8 cellular contexts compared by ENCODE assay signal in the genomic region with DNA sequence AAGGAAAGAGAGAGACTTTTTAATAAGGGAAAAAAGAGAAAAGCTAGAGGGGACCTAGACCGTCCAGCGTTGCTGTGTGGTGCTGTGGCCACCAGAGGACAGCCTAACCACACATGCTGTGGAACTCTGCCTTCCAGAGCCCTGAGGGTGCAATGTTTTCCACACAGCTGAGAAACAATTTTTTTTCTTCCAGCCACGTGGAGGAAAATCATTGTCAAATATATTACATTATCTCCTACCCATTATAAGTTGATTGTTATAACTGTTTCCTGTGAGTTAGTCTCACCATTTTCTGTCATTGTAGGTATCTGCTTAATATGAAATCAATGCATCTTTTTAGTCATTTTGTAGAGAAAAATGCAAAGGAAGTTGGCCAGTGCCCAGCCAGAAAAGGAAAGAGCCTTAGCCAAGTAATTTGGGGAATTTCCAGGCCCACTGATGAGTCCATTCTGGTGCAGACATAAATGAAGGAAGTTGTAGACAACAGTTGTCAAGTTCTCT. TPM values are rescaled to one million over a fixed set of nuclear protein-coding genes. Genes with fewer than 3 reads are reported as not detected.
A peak's percentile ranks its signal among the peaks of the same experiment; 100 is the strongest.
DNase-seq lines count a peak whose midpoint lies in the region; ATAC-seq, FAIRE-seq and TF ChIP-seq lines count a peak whose summit lies in the region.

No MANE protein-coding gene starts in this region.

- no peak overlapping the region for H3K9ac ChIP-seq in trophoblast cell (ENCODE audit: low read length)

- TF ChIP-seq CTCF in DOHH2 (IDR thresholded peaks at IDR 0.05; ENCODE audit: low read depth, low read length, poor library complexity, severe bottlenecking), result peak; percentile 91
- peak; percentile 82 to 95 (median 88) for TF ChIP-seq CTCF in gastroesophageal sphincter (IDR thresholded peaks at IDR 0.05)

- FAIRE-seq in RCC 7860 (lab: Jason Lieb, UNC), result peak; percentile 41
- FAIRE-seq in urothelium cell line (lab: Jason Lieb, UNC), result peak; percentile 58

- TF ChIP-seq POLR2A in gastroesophageal sphincter (IDR thresholded peaks at IDR 0.05), result no peak

- no peaks in the 10 kb centered on the region for H3K36me3 ChIP-seq in DOHH2 (ENCODE audit: control insufficient read depth, low read length)
- no peaks in the 10 kb centered on the region for H3K36me3 ChIP-seq in gastroesophageal sphincter
- no peaks in the 10 kb centered on the region for H3K36me3 ChIP-seq in trophoblast cell (ENCODE audit: control insufficient read depth in 1 of 2, insufficient read depth in 2 of 2, low read length in 2 of 2)

- no peak overlapping the region for H4K91ac ChIP-seq in trophoblast cell (ENCODE audit: low read depth, low read length)

- H3K79me1 ChIP-seq in trophoblast cell (ENCODE audit: low read length), result no peaks in the 10 kb centered on the region

- H3K14ac ChIP-seq in trophoblast cell (ENCODE audit: low read length), result no peak overlapping the region

- 2% methylated on average over 3 of the region's 3 CpGs; no CpG with 5 or more reads in 1 of the 2 donors for WGBS in gastroesophageal sphincter (ENCODE audit: low coverage in 1 of 2), 2 donors
- no CpG with 5 or more reads among the region's 3 CpGs for WGBS in trophoblast cell (ENCODE audit: extremely low coverage, insufficient coverage, insufficient read length)

- DNase-seq in RCC 7860 (ENCODE audit: low spot score) (peak; percentile 44), trophoblast cell (peak; percentile 62 to 79), urothelium cell line (ENCODE audit: low spot score) (peak; percentile 79)
- DNase-seq in activated T-helper 9 cell treated with anti-CD3 and anti-CD28 coated beads, Interleukin-2, amount 50 U/mL, for 16 hours (ENCODE audit: low read depth), result peak; percentile 18

- peaks cover 3% of the 10 kb centered on the region; the same call in 1 of the 2 replicates for H3K4me1 ChIP-seq in DOHH2 (ENCODE audit: control insufficient read depth, low read length)
- H3K4me1 ChIP-seq in gastroesophageal sphincter, result peaks cover 0 to 15% (median 0%) of the 10 kb centered on the region in 3 donors
- H3K4me1 ChIP-seq in trophoblast cell (ENCODE audit: control insufficient read depth in 1 of 2, insufficient read depth in 2 of 2, low read length in 2 of 2), result no peaks in the 10 kb centered on the region

- H3K4me3 ChIP-seq in DOHH2 (ENCODE audit: low read length) (no peak overlapping the region), gastroesophageal sphincter (no peak overlapping the region), trophoblast cell (ENCODE audit: low read depth, low read length) (no peak overlapping the region)

- TF ChIP-seq EP300 in gastroesophageal sphincter (IDR thresholded peaks at IDR 0.05), result no peak

- H3K9me2 ChIP-seq in DOHH2 (replicated peaks; ENCODE audit: control insufficient read depth, low read length), result no peaks in the 10 kb centered on the region

- no peaks in the 10 kb centered on the region for H4K20me1 ChIP-seq in DOHH2 (ENCODE audit: control insufficient read depth, insufficient read depth, low read depth, low read length)

- H3K27ac ChIP-seq in DOHH2 (ENCODE audit: low read depth, low read length), result no peak overlapping the region
- H3K27ac ChIP-seq in gastroesophageal sphincter, result peak overlapping the region in 3 of 4 donors; percentile 3 to 34 (median 7)
- no peak overlapping the region for H3K27ac ChIP-seq in trophoblast cell (ENCODE audit: low read depth, low read length)

- H3K4me2 ChIP-seq in DOHH2 (ENCODE audit: low read length) (no peak overlapping the region), trophoblast cell (ENCODE audit: low read length) (no peak overlapping the region)

- H4K12ac ChIP-seq in trophoblast cell (ENCODE audit: low read depth, low read length), result no peak overlapping the region

- peaks cover 4% of the 10 kb centered on the region; the same call in 1 of the 2 replicates for H3K27me3 ChIP-seq in DOHH2 (ENCODE audit: control insufficient read depth, low read length)
- H3K27me3 ChIP-seq in gastroesophageal sphincter, result peaks cover 18% of the 10 kb centered on the region
- H3K27me3 ChIP-seq in trophoblast cell (ENCODE audit: insufficient read depth, low read length), result no peaks in the 10 kb centered on the region

- H2BK12ac ChIP-seq in trophoblast cell (ENCODE audit: low read length), result no peak overlapping the region

- no peaks in the 10 kb centered on the region for H3K9me3 ChIP-seq in DOHH2 (ENCODE audit: control insufficient read depth, insufficient read depth, low read length)
- H3K9me3 ChIP-seq in gastroesophageal sphincter, result no peaks in the 10 kb centered on the region
- no peaks in the 10 kb centered on the region for H3K9me3 ChIP-seq in trophoblast cell (ENCODE audit: insufficient read depth, low read depth, low read length)

- ATAC-seq in GM19467 (IDR thresholded peaks at IDR 0.05; ENCODE audit: unreplicated experiment), result peak; percentile 93
- ATAC-seq in HG03521 (IDR thresholded peaks at IDR 0.05; ENCODE audit: unreplicated experiment), result peak; percentile 95
- peak; percentile 89 for ATAC-seq in gastroesophageal sphincter

- peak overlapping the region; percentile 33 for H2BK120ac ChIP-seq in trophoblast cell (ENCODE audit: insufficient read depth, low read length, poor library complexity)

- no peak overlapping the region for H3K18ac ChIP-seq in trophoblast cell (ENCODE audit: low read length)

- H3K23ac ChIP-seq in trophoblast cell (ENCODE audit: low read length), result no peak overlapping the region

- H3F3A ChIP-seq in DOHH2 (ENCODE audit: control insufficient read depth, insufficient read depth), result no peaks in the 10 kb centered on the region

- H4K8ac ChIP-seq in trophoblast cell (ENCODE audit: low read depth, low read length), result no peak overlapping the region

- H3K79me2 ChIP-seq in DOHH2 (ENCODE audit: control insufficient read depth, low read length) (no peaks in the 10 kb centered on the region), trophoblast cell (ENCODE audit: control insufficient read depth, insufficient read depth, low read length, poor library complexity) (no peaks in the 10 kb centered on the region)

- no peak overlapping the region for H2BK5ac ChIP-seq in trophoblast cell (ENCODE audit: low read depth, low read length, poor library complexity)

- H2AFZ ChIP-seq in trophoblast cell (ENCODE audit: insufficient read depth, low read length, poor library complexity), result no peak overlapping the region

- no peak overlapping the region for H3K4ac ChIP-seq in trophoblast cell (ENCODE audit: low read depth, low read length)

- no peak overlapping the region for H2AK5ac ChIP-seq in trophoblast cell (ENCODE audit: low read length)

RNA-seq across cellular contexts. Expression of a gene that starts 5.9 kb away (rescaled TPM):
- 10 to 100 TPM; 33.4 to 54.5 (median 50.5) TPM for total RNA-seq in gastroesophageal sphincter
- polyA plus RNA-seq in trophoblast cell (2013), result 28.0 and 30.2 TPM in 2 replicates

Comparison
In these comparisons a context has a peak if more than half of its experiments do, and no peak if none do; other contexts are left out.
1. H3K27ac ChIP-seq: peak in gastroesophageal sphincter (3 of 4); none in DOHH2 (single experiment) and trophoblast cell (single experiment).
2. DNase-seq: peak in every context shown above with its lines; median percentile 79 in urothelium cell line; 70 in trophoblast cell; 44 in RCC 7860; 18 in activated T-helper 9 cell treated with anti-CD3 and anti-CD28 coated beads, Interleukin-2, amount 50 U/mL, for 16 hours.
3. Peak in every context shown above with its lines, with median percentiles within 50 percentile points of each other: ATAC-seq.